Comparison of ENCODE assay signal across 8 cellular contexts in genomic region chr22:39135092-39135896, GRCh38. TPM values are rescaled to one million over a fixed set of nuclear protein-coding genes. Genes with fewer than 3 reads are reported as not detected.
DNase-seq lines count a peak whose midpoint lies in the region; ATAC-seq, FAIRE-seq and TF ChIP-seq lines count a peak whose summit lies in the region.

No MANE protein-coding gene starts in this region.

- H3K27ac Mint-ChIP-seq in MCF 10A (ENCODE audit: low read depth, unreplicated experiment), result no peak overlapping the region

- no peaks in the 10 kb centered on the region for H3K9me3 ChIP-seq in right lobe of liver

- POLR2A ChIA-PET in MCF 10A (lab: Yijun Ruan, JAX), result interaction anchor here (0.6 to 1.0 kb wide), 2 partner anchors 182 to 1289 kb away, joined by 3 read pairs; no protein-coding TSS in a partner anchor

- H3K27ac ChIP-seq in right lobe of liver, result no peak overlapping the region

- no peaks in the 10 kb centered on the region for H3K27me3 ChIP-seq in right lobe of liver

- no peaks in the 10 kb centered on the region for H3K9me3 Mint-ChIP-seq in MCF 10A (ENCODE audit: unreplicated experiment)

- H3K4me1 ChIP-seq in right lobe of liver, result no peaks in the 10 kb centered on the region

- intact Hi-C loops in MCF 10A (cut with micrococcal nuclease) (loop anchor here (1.0 kb wide), 1 partner anchor 176 kb away; no protein-coding TSS in a partner anchor), right lobe of liver (cut with DNase I) (loop anchor here in 1 of 2 donors (10.0 kb wide), 1 partner anchor 270 kb away; no protein-coding TSS in a partner anchor)

- ATAC-seq in right lobe of liver, result peak; percentile 28 to 53 (median 48)

- TF ChIP-seq POLR2A in GM12892 (IDR thresholded peaks at IDR 0.05; ENCODE audit: low read depth, low read length) (no peak), right lobe of liver (IDR thresholded peaks at IDR 0.05) (no peak)

- CTCF ChIA-PET in MCF 10A (lab: Yijun Ruan, JAX), result interaction anchor here (0.6 to 1.2 kb wide), 9 partner anchors 10 to 1083 kb away, joined by 3 to 4 read pairs (median 3); no protein-coding TSS in a partner anchor

- no peaks in the 10 kb centered on the region for H3K27me3 Mint-ChIP-seq in MCF 10A (ENCODE audit: insufficient read depth, unreplicated experiment)

- 27% methylated on average over 4 of the region's 15 CpGs for WGBS in right lobe of liver (ENCODE audit: insufficient coverage, low coverage, low lambda C conversion rate, missing lambda C conversion rate)

- no TSS peak for BruUV-seq in MCF 10A (replicated peaks; lab: Mats Ljungman, UMichigan)

- H3K4me3 Mint-ChIP-seq in MCF 10A (ENCODE audit: unreplicated experiment), result no peak overlapping the region

- no peaks in the 10 kb centered on the region for H3K36me3 ChIP-seq in right lobe of liver

- no peaks in the 10 kb centered on the region for H3K36me3 Mint-ChIP-seq in MCF 10A (ENCODE audit: insufficient read depth, unreplicated experiment)

- TF ChIP-seq CTCF in MCF 10A (IDR thresholded peaks at IDR 0.05; ENCODE audit: unreplicated experiment) (peak; percentile 43), right lobe of liver (IDR thresholded peaks at IDR 0.05) (peak in 3 of 4 donors; percentile 25 to 31 (median 28))

- H3K4me1 Mint-ChIP-seq in MCF 10A (ENCODE audit: insufficient read depth, unreplicated experiment), result peaks cover 6% of the 10 kb centered on the region

- H3K4me3 ChIP-seq in right lobe of liver, result no peak overlapping the region

- DNase-seq in A172 (ENCODE audit: low spot score) (peak; percentile 29), GM12892 (ENCODE audit: insufficient read length) (peak; percentile 65), SHP77 (lab: John Stamatoyannopoulos, UW) (peak; percentile 43 to 46), MCF 10A (ENCODE audit: unreplicated experiment) (peak; percentile 69), right lobe of liver (no peak), NCI-H2171 treated with DMSO at 0.1 percent for 48 hours (lab: John Stamatoyannopoulos, UW) (no peak), T1000 (lab: John Stamatoyannopoulos, UW) (no peak), NCI-H187 treated with DMSO at 0.1 percent for 48 hours (lab: John Stamatoyannopoulos, UW) (no peak)

- peak; percentile 68 for FAIRE-seq in GM12892 (lab: Jason Lieb, UNC)

RNA-seq across cellular contexts. Expression of gene CBX7, which starts 17.2 kb away (rescaled TPM):
- 0.74 and 3.3 TPM in 2 replicates for total RNA-seq in A172 (2014; rRNA removed; shearing (Covaris generic))
- polyA plus RNA-seq in GM12892 (2012; ENCODE audit: missing spikeins), result 11.2 TPM
- total RNA-seq in MCF 10A (2022) (5.3 and 6.2 TPM in 2 replicates), right lobe of liver (10 to 100 TPM in 5 of 6 experiments, 1 to 10 TPM in 1; 8.0 to 14.5 (median 12.9) TPM)

RNA-seq across cellular contexts. Expression of gene APOBEC3H, which starts 38.2 kb away (rescaled TPM):
- 0.50 and 0.81 TPM in 2 replicates for total RNA-seq in A172 (2014; rRNA removed; shearing (Covaris generic))
- polyA plus RNA-seq in GM12892 (2012; ENCODE audit: missing spikeins), result 15.6 TPM
- total RNA-seq in MCF 10A (2022) (0.86 and 1.2 TPM in 2 replicates), right lobe of liver (under 1 TPM in 1 of 6 experiments, not detected in 5; 0.31 TPM)

RNA-seq across cellular contexts. Expression of gene APOBEC3G, which starts 58.2 kb away (rescaled TPM):
- total RNA-seq in A172 (2014; rRNA removed; shearing (Covaris generic)), result 21.4 and 23.3 TPM in 2 replicates
- polyA plus RNA-seq in GM12892 (2012; ENCODE audit: missing spikeins), result 90.5 TPM
- 0.49 and 0.54 TPM in 2 replicates for total RNA-seq in MCF 10A (2022)
- total RNA-seq in right lobe of liver, result 1 to 10 TPM in 5 of 6 experiments, under 1 TPM in 1; 0.42 to 3.0 (median 2.0) TPM

Comparison
In these comparisons a context has a peak if more than half of its experiments do, and no peak if none do; other contexts are left out.
1. DNase-seq: peak in A172 (single experiment), GM12892 (single experiment), SHP77 (2 of 2) and MCF 10A (single experiment); none in right lobe of liver (0 of 3), NCI-H2171 treated with DMSO at 0.1 percent for 48 hours (single experiment), T1000 (single experiment) and NCI-H187 treated with DMSO at 0.1 percent for 48 hours (single experiment).